ENCODE assay signal across 8 cellular contexts in genomic region chr9:125631391-125632085, GRCh38.
A peak's percentile ranks its signal among the peaks of the same experiment; 100 is the strongest.
DNase-seq lines count a peak whose midpoint lies in the region; ATAC-seq, FAIRE-seq and TF ChIP-seq lines count a peak whose summit lies in the region.

No MANE protein-coding gene starts in this region.

- DNase-seq in CD14-positive monocyte (ENCODE audit: low spot score) (peak; percentile 54), GM18507 (ENCODE audit: extremely low spot score, insufficient read length, low read depth) (no peak), NCI-H2227 (lab: John Stamatoyannopoulos, UW; ENCODE audit: unreplicated experiment) (peak; percentile 44), left ventricle myocardium superior (no peak), GOT3 (lab: John Stamatoyannopoulos, UW) (no peak)
- DNase-seq in stimulated activated CD8-positive, alpha-beta memory T cell treated with anti-CD3 and anti-CD28 coated beads, Interleukin-4, amount 100 ng/mL, for 48 hours = peak; percentile 42

- H3K9me3 Mint-ChIP-seq in CD14-positive monocyte = no peaks in the 10 kb centered on the region
- H3K9me3 Mint-ChIP-seq in activated naive CD4-positive, alpha-beta T cell treated with anti-CD3 and anti-CD28 coated beads, Interleukin-2, amount 50 U/mL, for 24 hours = no peaks in the 10 kb centered on the region

- TF ChIP-seq CTCF in CD14-positive monocyte (IDR thresholded peaks at IDR 0.05) = peak; percentile 80

- H3K36me3 Mint-ChIP-seq in CD14-positive monocyte = peaks cover 6 to 12% of the 10 kb centered on the region in 2 donors
- peaks cover 2% of the 10 kb centered on the region for H3K36me3 Mint-ChIP-seq in activated naive CD4-positive, alpha-beta T cell treated with anti-CD3 and anti-CD28 coated beads, Interleukin-2, amount 50 U/mL, for 24 hours

- peaks cover 80% of the 10 kb centered on the region for H3K4me1 Mint-ChIP-seq in CD14-positive monocyte
- H3K4me1 Mint-ChIP-seq in activated naive CD4-positive, alpha-beta T cell treated with anti-CD3 and anti-CD28 coated beads, Interleukin-2, amount 50 U/mL, for 24 hours = peaks cover 82% of the 10 kb centered on the region

- intact Hi-C loops in CD14-positive monocyte (cut with micrococcal nuclease) = loop anchor here (2.0 to 5.0 kb wide), 4 partner anchors 15 to 115 kb away; partner anchors contain the start of genes MAPKAP1 (in 1 of the 2) and PBX3 (in 1 of the 2)
- intact Hi-C loops in left ventricle myocardium superior (cut with micrococcal nuclease) = no loop called here

- peaks cover 0 to 2% (median 0%) of the 10 kb centered on the region in 3 donors for H3K27me3 Mint-ChIP-seq in CD14-positive monocyte (ENCODE audit: low read depth in 3 of 3)
- no peaks in the 10 kb centered on the region for H3K27me3 Mint-ChIP-seq in activated naive CD4-positive, alpha-beta T cell treated with anti-CD3 and anti-CD28 coated beads, Interleukin-2, amount 50 U/mL, for 24 hours

- peak; percentile 85 for FAIRE-seq in GM18507 (lab: Jason Lieb, UNC)

- peak overlapping the region; percentile 93 to 99 (median 98) for H3K27ac Mint-ChIP-seq in CD14-positive monocyte
- peak overlapping the region; percentile 90 for H3K27ac Mint-ChIP-seq in activated naive CD4-positive, alpha-beta T cell treated with anti-CD3 and anti-CD28 coated beads, Interleukin-2, amount 50 U/mL, for 24 hours

- H3K4me3 Mint-ChIP-seq in CD14-positive monocyte = peak overlapping the region; percentile 32 to 75
- H3K4me3 Mint-ChIP-seq in activated naive CD4-positive, alpha-beta T cell treated with anti-CD3 and anti-CD28 coated beads, Interleukin-2, amount 50 U/mL, for 24 hours = peak overlapping the region; percentile 67

- ATAC-seq in left ventricle myocardium superior (peak; percentile 73), GM21717 (IDR thresholded peaks at IDR 0.05; ENCODE audit: unreplicated experiment) (no peak)

Comparison
In these comparisons a context has a peak if more than half of its experiments do, and no peak if none do; other contexts are left out.
1. DNase-seq: peak in CD14-positive monocyte (single experiment), NCI-H2227 (single experiment) and stimulated activated CD8-positive, alpha-beta memory T cell treated with anti-CD3 and anti-CD28 coated beads, Interleukin-4, amount 100 ng/mL, for 48 hours (single experiment); none in GM18507 (single experiment), left ventricle myocardium superior (single experiment) and GOT3 (single experiment).